In the genomic region with DNA sequence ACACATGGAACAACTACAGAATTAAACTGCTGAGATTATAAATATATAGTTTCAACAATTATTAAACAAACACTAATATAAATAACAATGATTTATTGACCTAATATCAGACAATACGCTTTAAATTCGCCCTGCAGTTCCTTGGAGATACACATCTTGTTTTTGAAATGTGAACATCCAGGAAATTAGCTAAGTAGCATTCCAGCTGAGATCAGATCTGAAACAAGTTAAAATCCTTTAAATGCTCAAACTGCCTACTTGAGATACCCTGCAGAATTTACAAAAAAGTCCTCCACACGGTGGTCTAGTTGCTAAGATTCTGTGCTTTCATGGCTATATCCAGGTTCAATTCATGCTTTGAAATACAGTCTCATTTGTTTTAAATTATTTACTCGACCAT, we compare ENCODE assay signal across 15 cellular contexts.
DNase-seq lines count a peak whose midpoint lies in the region; ATAC-seq and TF ChIP-seq lines count a peak whose summit lies in the region.
"Had no signal": no experiment of that assay in that cellular context is flagged by ENCODE, and none has a peak within 500 bp of the region (broad histone marks: within the 10 kb centered on the region; RNA-seq: fewer than 3 reads in every experiment).

No MANE protein-coding gene starts in this region.

- H4K8ac ChIP-seq in trophoblast cell (ENCODE audit: low read depth, low read length): no peak overlapping the region

- no peak overlapping the region for H3K4me2 ChIP-seq in trophoblast cell (ENCODE audit: low read length)
- H3K4me2 ChIP-seq: GM23338 had no signal

- peak overlapping the region; percentile 21 for H3K27ac ChIP-seq in RWPE2 (ENCODE audit: poor library complexity, severe bottlenecking)
- peak overlapping the region; percentile 68 for H3K27ac ChIP-seq in epithelial cell of prostate
- H3K27ac ChIP-seq in trophoblast cell (ENCODE audit: low read depth, low read length): no peak overlapping the region
- H3K27ac ChIP-seq: C4-2B, HL-60 had no signal

- no peaks in the 10 kb centered on the region for H3K9me3 ChIP-seq in RWPE2 (ENCODE audit: severe bottlenecking)
- H3K9me3 ChIP-seq in trophoblast cell (ENCODE audit: insufficient read depth, low read depth, low read length): no peaks in the 10 kb centered on the region
- H3K9me3 ChIP-seq: Caco-2 had no signal

- H2AK5ac ChIP-seq in trophoblast cell (ENCODE audit: low read length): no peak overlapping the region

- no peak overlapping the region for H2BK12ac ChIP-seq in trophoblast cell (ENCODE audit: low read length)

- H2BK5ac ChIP-seq in trophoblast cell (ENCODE audit: low read depth, low read length, poor library complexity): no peak overlapping the region

- H3K27me3 ChIP-seq in RWPE2 (ENCODE audit: insufficient read depth, poor library complexity, severe bottlenecking): no peaks in the 10 kb centered on the region
- H3K27me3 ChIP-seq in trophoblast cell (ENCODE audit: insufficient read depth, low read length): no peaks in the 10 kb centered on the region

- H3K14ac ChIP-seq in trophoblast cell (ENCODE audit: low read length): no peak overlapping the region

- no peaks in the 10 kb centered on the region for H3K79me1 ChIP-seq in trophoblast cell (ENCODE audit: low read length)

- H3K4ac ChIP-seq in trophoblast cell (ENCODE audit: low read depth, low read length): no peak overlapping the region

- no peak overlapping the region for H3K9ac ChIP-seq in trophoblast cell (ENCODE audit: low read length)

- no peak for TF ChIP-seq CTCF in RWPE2 (IDR thresholded peaks at IDR 0.05; ENCODE audit: poor library complexity, severe bottlenecking)

- H3K4me3 ChIP-seq in RWPE2 (ENCODE audit: severe bottlenecking): no peak overlapping the region
- no peak overlapping the region for H3K4me3 ChIP-seq in trophoblast cell (ENCODE audit: low read depth, low read length)
- H3K4me3 ChIP-seq: GM23338 had no signal

- DNase-seq in RWPE2 (ENCODE audit: low spot score): no peak
- no peak for DNase-seq in epithelial cell of prostate (ENCODE audit: low read depth, low spot score)
- peak; percentile 14 to 86 for DNase-seq in trophoblast cell
- no peak for DNase-seq in SK-N-DZ (ENCODE audit: low spot score)
- DNase-seq in stimulated activated CD4-positive, alpha-beta T cell treated with anti-CD3 and anti-CD28 coated beads, Interleukin-2, amount 100 ng/mL, for 48 hours: no peak
- DNase-seq in NCI-H748 treated with DMSO at 0.1 percent for 48 hours (lab: John Stamatoyannopoulos, UW): no peak
- DNase-seq: AML-193; Caco-2; CD4-positive, alpha-beta T cell; H7; HFFc6 had no signal

- H3K18ac ChIP-seq in trophoblast cell (ENCODE audit: low read length): no peak overlapping the region

- H3K4me1 ChIP-seq in RWPE2 (ENCODE audit: insufficient read depth, poor library complexity, severe bottlenecking) (no peaks in the 10 kb centered on the region), trophoblast cell (ENCODE audit: control insufficient read depth in 1 of 2, insufficient read depth in 2 of 2, low read length in 2 of 2) (peaks cover 4% of the 10 kb centered on the region in 2 experiments)
- H3K4me1 ChIP-seq: Caco-2 had no signal

- H2AFZ ChIP-seq in trophoblast cell (ENCODE audit: insufficient read depth, low read length, poor library complexity): no peak overlapping the region
- H2AFZ ChIP-seq: GM23338 had no signal

- H3K36me3 ChIP-seq in RWPE2 (ENCODE audit: low read depth): no peaks in the 10 kb centered on the region
- H3K36me3 ChIP-seq in trophoblast cell (ENCODE audit: control insufficient read depth in 1 of 2, insufficient read depth in 2 of 2, low read length in 2 of 2): no peaks in the 10 kb centered on the region

- WGBS in trophoblast cell (ENCODE audit: extremely low coverage, insufficient coverage, insufficient read length): no CpG with 5 or more reads among the region's 4 CpGs

- no peaks in the 10 kb centered on the region for H3K79me2 ChIP-seq in trophoblast cell (ENCODE audit: control insufficient read depth, insufficient read depth, low read length, poor library complexity)

- no peak overlapping the region for H4K12ac ChIP-seq in trophoblast cell (ENCODE audit: low read depth, low read length)

- H4K91ac ChIP-seq in trophoblast cell (ENCODE audit: low read depth, low read length): no peak overlapping the region

- no peak for ATAC-seq in RWPE2 (ENCODE audit: low read depth)
- ATAC-seq: GM23338, HCT116 had no signal

- no peak overlapping the region for H3K23ac ChIP-seq in trophoblast cell (ENCODE audit: low read length)

- H2BK120ac ChIP-seq in trophoblast cell (ENCODE audit: insufficient read depth, low read length, poor library complexity): no peak overlapping the region

Comparison
In these comparisons a context has a peak if more than half of its experiments do, and no peak if none do; other contexts are left out.
1. DNase-seq: peak in trophoblast cell (2 of 2); none in RWPE2 (single experiment), epithelial cell of prostate (single experiment), SK-N-DZ (single experiment), stimulated activated CD4-positive, alpha-beta T cell treated with anti-CD3 and anti-CD28 coated beads, Interleukin-2, amount 100 ng/mL, for 48 hours (0 of 2) and NCI-H748 treated with DMSO at 0.1 percent for 48 hours (single experiment).